19 cellular contexts compared by ENCODE assay signal in the genomic region with DNA sequence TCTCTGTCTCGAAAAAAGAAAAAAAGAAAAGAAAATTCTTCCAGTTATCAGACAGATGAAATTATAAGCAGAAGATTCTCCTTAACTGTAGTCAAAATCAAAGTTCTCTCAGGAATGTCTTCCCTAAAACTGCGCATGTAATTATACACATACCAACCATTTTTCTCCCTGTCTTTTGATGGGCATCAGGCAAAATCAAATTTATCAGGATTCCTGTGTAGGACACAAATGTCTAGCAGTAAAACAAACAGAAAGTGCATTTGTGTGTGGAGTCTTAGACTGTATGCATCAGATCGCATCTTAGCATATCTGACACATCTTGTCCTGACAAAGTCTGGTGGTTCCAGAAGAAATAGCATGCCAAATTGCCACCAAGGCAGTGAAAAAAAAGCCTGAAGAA. TPM values are rescaled to one million over a fixed set of nuclear protein-coding genes. Genes with fewer than 3 reads are reported as not detected.
DNase-seq lines count a peak whose midpoint lies in the region; ATAC-seq and TF ChIP-seq lines count a peak whose summit lies in the region.
"Had no signal": no experiment of that assay in that cellular context is flagged by ENCODE, and none has a peak within 500 bp of the region (broad histone marks: within the 10 kb centered on the region; RNA-seq: fewer than 3 reads in every experiment).

No MANE protein-coding gene starts in this region.

- peak overlapping the region; percentile 77 for H3K27ac Mint-ChIP-seq in mesothelial cell of epicardium
- H3K27ac Mint-ChIP-seq: CD4-positive, alpha-beta memory T cell; GM23338; H9 had no signal

- H3K36me3 ChIP-seq in RWPE2 (ENCODE audit: low read depth) (peaks cover 2% of the 10 kb centered on the region; the same call in 1 of the 2 replicates), thoracic aorta (no peaks in the 10 kb centered on the region)

- ATAC-seq in RWPE2 (ENCODE audit: low read depth): no peak
- ATAC-seq in thoracic aorta (ENCODE audit: insufficient number of reproducible peaks, low FRiP score, low read depth): peak; percentile 38
- ATAC-seq in GM21723 (IDR thresholded peaks at IDR 0.05; ENCODE audit: unreplicated experiment): no peak
- ATAC-seq: A549, GM23338, HCT116 had no signal

- H3K4me1 Mint-ChIP-seq in mesothelial cell of epicardium: peaks cover 24% of the 10 kb centered on the region

- no peak for TF ChIP-seq CTCF in RWPE2 (IDR thresholded peaks at IDR 0.05; ENCODE audit: poor library complexity, severe bottlenecking)
- TF ChIP-seq CTCF in mesothelial cell of epicardium (IDR thresholded peaks at IDR 0.05; ENCODE audit: unreplicated experiment): no peak
- no peak for TF ChIP-seq CTCF in thoracic aorta (IDR thresholded peaks at IDR 0.05)

- H3K27ac ChIP-seq in RWPE2 (ENCODE audit: poor library complexity, severe bottlenecking): peak overlapping the region; percentile 73
- H3K27ac ChIP-seq in thoracic aorta: no peak overlapping the region
- H3K27ac ChIP-seq: A549 had no signal

- no peaks in the 10 kb centered on the region for H3K27me3 Mint-ChIP-seq in mesothelial cell of epicardium (ENCODE audit: low read depth)

- H3K4me3 Mint-ChIP-seq in mesothelial cell of epicardium: no peak overlapping the region
- H3K4me3 Mint-ChIP-seq: CD4-positive, alpha-beta memory T cell; GM23338; H9 had no signal

- H3K36me3 Mint-ChIP-seq in mesothelial cell of epicardium: no peaks in the 10 kb centered on the region
- H3K36me3 Mint-ChIP-seq: CD4-positive, alpha-beta memory T cell had no signal

- H3K9me3 ChIP-seq in RWPE2 (ENCODE audit: severe bottlenecking) (no peaks in the 10 kb centered on the region), thoracic aorta (no peaks in the 10 kb centered on the region)
- H3K9me3 ChIP-seq: A549 had no signal

- H3K4me3 ChIP-seq in RWPE2 (ENCODE audit: severe bottlenecking): no peak overlapping the region
- no peak overlapping the region for H3K4me3 ChIP-seq in thoracic aorta
- H3K4me3 ChIP-seq: A549, GM23338 had no signal

- no peaks in the 10 kb centered on the region for H3K9me3 Mint-ChIP-seq in mesothelial cell of epicardium
- H3K9me3 Mint-ChIP-seq: CD4-positive, alpha-beta memory T cell; GM23338; H9 had no signal

- DNase-seq in EH (ENCODE audit: low read depth) (peak; percentile 16), RWPE2 (ENCODE audit: low spot score) (no peak), mesothelial cell of epicardium (ENCODE audit: low spot score in 2 of 2, unreplicated experiment in 2 of 2) (no peak), thoracic aorta (ENCODE audit: low spot score) (no peak), NOMO-1 treated with dmso at 0.1 percent for 144 hours (lab: John Stamatoyannopoulos, UW; ENCODE audit: unreplicated experiment) (no peak)
- DNase-seq in stimulated activated CD4-positive, alpha-beta T cell treated with anti-CD3 and anti-CD28 coated beads, Interleukin-4, amount 100 ng/mL, for 1 hour: no peak
- DNase-seq: 8988T; ACHN; C1 segment of cervical spinal cord; Calu3; CD4-positive, alpha-beta memory T cell; COR-L47; DMS53; DMS79 treated with DMSO at 0.1 percent for 48 hours; H9 had no signal

- peaks cover 27% of the 10 kb centered on the region for H3K4me1 ChIP-seq in RWPE2 (ENCODE audit: insufficient read depth, poor library complexity, severe bottlenecking)
- peaks cover 10 to 13% of the 10 kb centered on the region in 2 donors for H3K4me1 ChIP-seq in thoracic aorta (ENCODE audit: control insufficient read depth in 1 of 2, low read depth in 2 of 2)

- no peaks in the 10 kb centered on the region for H3K27me3 ChIP-seq in RWPE2 (ENCODE audit: insufficient read depth, poor library complexity, severe bottlenecking)
- H3K27me3 ChIP-seq in thoracic aorta (replicated peaks; ENCODE audit: insufficient read depth): no peaks in the 10 kb centered on the region

RNA-seq across cellular contexts. Expression of a gene that starts 3.9 kb away (rescaled TPM):
- 26.4 to 29.2 TPM (median 26.4 TPM) in 3 replicates for total RNA-seq in mesothelial cell of epicardium
- total RNA-seq in thoracic aorta: 10 to 100 TPM; 19.5 to 21.4 TPM

RNA-seq across cellular contexts. Expression of a gene that starts 22.9 kb away (rescaled TPM):
- 25.3 to 28.3 TPM (median 26.5 TPM) in 3 replicates for total RNA-seq in mesothelial cell of epicardium
- 10 to 100 TPM; 41.8 to 50.6 TPM for total RNA-seq in thoracic aorta
